In the genomic region with DNA sequence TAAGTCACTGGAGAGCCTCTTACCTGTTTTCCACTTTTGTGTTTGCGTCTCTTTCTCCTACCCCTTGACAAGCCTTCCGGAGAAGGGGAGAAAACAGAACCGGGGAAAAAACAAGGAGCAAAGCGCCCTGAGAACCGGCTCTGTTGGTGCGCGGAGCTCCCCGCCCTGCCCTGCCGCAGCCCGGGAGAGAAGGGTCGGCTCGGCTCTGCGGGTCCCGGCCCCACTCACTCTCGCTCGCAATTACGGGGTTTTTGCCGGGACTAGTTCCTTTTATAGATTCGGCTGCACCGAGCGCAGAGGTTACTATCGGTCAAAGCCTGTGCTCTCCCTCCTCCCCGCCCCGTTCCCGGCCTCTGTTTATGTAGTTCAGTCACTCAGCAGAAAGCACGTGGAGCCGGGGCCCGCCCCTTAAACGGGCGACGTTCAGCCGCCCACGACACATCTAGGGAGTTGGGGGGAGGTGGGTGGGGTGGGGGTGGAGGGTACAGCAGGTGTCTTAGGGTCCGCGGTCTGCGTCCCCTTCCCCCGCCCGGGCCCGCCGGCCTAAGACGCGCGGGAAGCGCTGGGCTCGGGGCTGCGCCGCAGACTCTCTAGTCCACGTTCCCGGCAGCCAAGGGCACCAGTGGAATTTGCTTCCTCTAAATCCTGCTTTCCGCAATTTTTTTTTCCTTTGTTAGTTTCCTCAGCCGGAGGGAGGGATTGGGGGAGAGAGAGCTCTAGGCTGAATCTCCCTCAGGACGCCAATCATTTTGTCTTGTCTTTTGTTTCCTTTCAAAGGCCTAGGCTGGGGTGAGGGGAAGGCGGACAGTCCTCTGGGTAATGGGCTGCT, we compare ENCODE assay signal across 8 cellular contexts. TPM values are rescaled to one million over a fixed set of nuclear protein-coding genes. Genes with fewer than 3 reads are reported as not detected.
DNase-seq lines count a peak whose midpoint lies in the region; ATAC-seq and TF ChIP-seq lines count a peak whose summit lies in the region.

A gene with protein sequence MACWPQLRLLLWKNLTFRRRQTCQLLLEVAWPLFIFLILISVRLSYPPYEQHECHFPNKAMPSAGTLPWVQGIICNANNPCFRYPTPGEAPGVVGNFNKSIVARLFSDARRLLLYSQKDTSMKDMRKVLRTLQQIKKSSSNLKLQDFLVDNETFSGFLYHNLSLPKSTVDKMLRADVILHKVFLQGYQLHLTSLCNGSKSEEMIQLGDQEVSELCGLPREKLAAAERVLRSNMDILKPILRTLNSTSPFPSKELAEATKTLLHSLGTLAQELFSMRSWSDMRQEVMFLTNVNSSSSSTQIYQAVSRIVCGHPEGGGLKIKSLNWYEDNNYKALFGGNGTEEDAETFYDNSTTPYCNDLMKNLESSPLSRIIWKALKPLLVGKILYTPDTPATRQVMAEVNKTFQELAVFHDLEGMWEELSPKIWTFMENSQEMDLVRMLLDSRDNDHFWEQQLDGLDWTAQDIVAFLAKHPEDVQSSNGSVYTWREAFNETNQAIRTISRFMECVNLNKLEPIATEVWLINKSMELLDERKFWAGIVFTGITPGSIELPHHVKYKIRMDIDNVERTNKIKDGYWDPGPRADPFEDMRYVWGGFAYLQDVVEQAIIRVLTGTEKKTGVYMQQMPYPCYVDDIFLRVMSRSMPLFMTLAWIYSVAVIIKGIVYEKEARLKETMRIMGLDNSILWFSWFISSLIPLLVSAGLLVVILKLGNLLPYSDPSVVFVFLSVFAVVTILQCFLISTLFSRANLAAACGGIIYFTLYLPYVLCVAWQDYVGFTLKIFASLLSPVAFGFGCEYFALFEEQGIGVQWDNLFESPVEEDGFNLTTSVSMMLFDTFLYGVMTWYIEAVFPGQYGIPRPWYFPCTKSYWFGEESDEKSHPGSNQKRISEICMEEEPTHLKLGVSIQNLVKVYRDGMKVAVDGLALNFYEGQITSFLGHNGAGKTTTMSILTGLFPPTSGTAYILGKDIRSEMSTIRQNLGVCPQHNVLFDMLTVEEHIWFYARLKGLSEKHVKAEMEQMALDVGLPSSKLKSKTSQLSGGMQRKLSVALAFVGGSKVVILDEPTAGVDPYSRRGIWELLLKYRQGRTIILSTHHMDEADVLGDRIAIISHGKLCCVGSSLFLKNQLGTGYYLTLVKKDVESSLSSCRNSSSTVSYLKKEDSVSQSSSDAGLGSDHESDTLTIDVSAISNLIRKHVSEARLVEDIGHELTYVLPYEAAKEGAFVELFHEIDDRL (N-terminal part only) (minus strand): TSS at position 244 of the 829 bp plus-strand sequence. CDS start 24,476 bp downstream, outside the sequence.

- no peak within 1 kb of the TSS for H2BK12ac ChIP-seq in H9 (ENCODE audit: insufficient read length, low read depth, low read length)

- H4K91ac ChIP-seq in H9 (ENCODE audit: insufficient read length, low read depth, low read length), result no peak within 1 kb of the TSS

- H4K8ac ChIP-seq in H9 (replicated peaks; ENCODE audit: insufficient read length, low read depth, low read length), result no peak within 1 kb of the TSS

- no CpG with 5 or more reads among the region's 53 CpGs for WGBS in H9 (ENCODE audit: extremely low coverage, insufficient read length, low lambda C conversion rate)

- peak within 1 kb of the TSS; percentile 86 to 95 (median 90) for H3K4me3 Mint-ChIP-seq in CD8-positive, alpha-beta memory T cell
- peak within 1 kb of the TSS; percentile 92 to 97 for H3K4me3 Mint-ChIP-seq in H9

- H2AFZ ChIP-seq in H9 (ENCODE audit: low read length), result peak within 1 kb of the TSS; percentile 94

- no peak within 1 kb of the TSS for H4K5ac ChIP-seq in H9 (ENCODE audit: insufficient read length, low read depth, low read length)

- peak within 1 kb of the TSS; percentile 97 for H3K4me2 ChIP-seq in H9 (ENCODE audit: insufficient read depth, insufficient read length, low read length)

- peak within 1 kb of the TSS; percentile 84 for H3K18ac ChIP-seq in H9 (ENCODE audit: insufficient read length, low read depth, low read length)

- no peak for TF ChIP-seq CTCF in H9 (conservative IDR thresholded peaks at IDR 0.05)

- H3K4ac ChIP-seq in H9 (ENCODE audit: low read depth, low read length), result no peak within 1 kb of the TSS; the same call in 1 of the 2 replicates

- no peaks in the 10 kb centered on the region for H3K36me3 ChIP-seq in CD8-positive, alpha-beta memory T cell (ENCODE audit: insufficient read depth, low read length)

- no peak within 1 kb of the TSS for H2BK15ac ChIP-seq in H9 (ENCODE audit: low read depth, low read length)

- H3K4me3 ChIP-seq in CD8-positive, alpha-beta memory T cell (ENCODE audit: low read length), result peak within 1 kb of the TSS; percentile 78

- H3K4me1 Mint-ChIP-seq in CD8-positive, alpha-beta memory T cell, result peaks cover 12 to 30% (median 23%) of the 10 kb centered on the region in 3 donors
- H3K4me1 Mint-ChIP-seq in H9, result peaks cover 25 to 27% of the 10 kb centered on the region in 2 experiments

- H3K9me3 Mint-ChIP-seq in CD8-positive, alpha-beta memory T cell, result no peaks in the 10 kb centered on the region
- no peaks in the 10 kb centered on the region for H3K9me3 Mint-ChIP-seq in H9

- CTCF ChIA-PET in CD8-positive, alpha-beta memory T cell (lab: Charles Lee), result interaction anchor here (1.8 to 1.9 kb wide), 2 partner anchors 27 to 194 kb away, joined by 4 to 5 read pairs; no protein-coding TSS in a partner anchor

- H3K79me1 ChIP-seq in H9 (ENCODE audit: insufficient read depth, low read depth, low read length, poor library complexity, severe bottlenecking), result no peaks in the 10 kb centered on the region

- no peak within 1 kb of the TSS for H3K56ac ChIP-seq in H9 (ENCODE audit: insufficient read length, low read depth, low read length)

- POLR2A ChIA-PET in CD8-positive, alpha-beta memory T cell (lab: Charles Lee), result no interaction called here

- no peaks in the 10 kb centered on the region for H3K79me2 ChIP-seq in H9 (ENCODE audit: insufficient read depth, low read length)

- H3K27me3 ChIP-seq in CD8-positive, alpha-beta memory T cell (ENCODE audit: insufficient read depth, low read length, poor library complexity, severe bottlenecking), result peaks cover 3% of the 10 kb centered on the region
- H3K27me3 ChIP-seq in H9 (ENCODE audit: insufficient read depth, low read length), result no peaks in the 10 kb centered on the region; the same call in 1 of the 2 replicates

- no peaks in the 10 kb centered on the region for H4K20me1 ChIP-seq in H9 (ENCODE audit: control insufficient read depth, insufficient read depth, insufficient read length)

- H3K27ac ChIP-seq in CD8-positive, alpha-beta memory T cell (ENCODE audit: low read depth, low read length), result no peak within 1 kb of the TSS
- H3K27ac ChIP-seq in H9 (ENCODE audit: insufficient read length, low read depth, low read length), result no peak within 1 kb of the TSS

- no peak within 1 kb of the TSS for H3K23ac ChIP-seq in H9 (ENCODE audit: insufficient read length, low read depth, low read length)

- no peak within 1 kb of the TSS for H2BK5ac ChIP-seq in H9 (ENCODE audit: insufficient read length, low read length)

- H3K4me1 ChIP-seq in CD8-positive, alpha-beta memory T cell (ENCODE audit: insufficient read depth, low read length), result no peaks in the 10 kb centered on the region
- H3K4me1 ChIP-seq in H9 (ENCODE audit: insufficient read depth, low read length), result no peaks in the 10 kb centered on the region; the same call in none of the 2 replicates

- H3K23me2 ChIP-seq in H9 (ENCODE audit: insufficient read length, low read depth, low read length, poor library complexity, severe bottlenecking), result peaks cover 16% of the 10 kb centered on the region

- intact Hi-C loops in left colon (cut with DNase I, micrococcal nuclease), result loop anchor here (2.0 to 10.0 kb wide), 3 partner anchors 67 to 229 kb away; no protein-coding TSS in a partner anchor

- H3T11ph ChIP-seq in H9 (ENCODE audit: low read length), result no peak within 1 kb of the TSS

- peaks cover 27 to 36% of the 10 kb centered on the region in 2 donors for H3K27me3 Mint-ChIP-seq in CD8-positive, alpha-beta memory T cell
- H3K27me3 Mint-ChIP-seq in H9 (ENCODE audit: low read depth), result peaks cover 10% of the 10 kb centered on the region

- peak; percentile 79 for ATAC-seq in left colon
- no peak for ATAC-seq in GM19324 (IDR thresholded peaks at IDR 0.05; ENCODE audit: low FRiP score, unreplicated experiment)

- no peak within 1 kb of the TSS for H2BK20ac ChIP-seq in H9 (ENCODE audit: low read depth, low read length, poor library complexity, severe bottlenecking)

- H3K9ac ChIP-seq in H9 (ENCODE audit: extremely low read depth, insufficient read length, low read length), result peak within 1 kb of the TSS; percentile 50

- peaks cover 0 to 1% (median 0%) of the 10 kb centered on the region in 3 donors for H3K36me3 Mint-ChIP-seq in CD8-positive, alpha-beta memory T cell
- H3K36me3 Mint-ChIP-seq in H9 (ENCODE audit: insufficient read depth in 1 of 3, low read depth in 3 of 3), result no peaks in the 10 kb centered on the region

- peak; percentile 39 to 72 (median 62) for DNase-seq in CD8-positive, alpha-beta memory T cell
- peak; percentile 82 for DNase-seq in H9
- peak; percentile 70 for DNase-seq in NCI-H2171 treated with DMSO at 0.1 percent for 48 hours (lab: John Stamatoyannopoulos, UW)
- peak; percentile 26 to 62 for DNase-seq in activated CD4-positive, alpha-beta T cell treated with anti-CD3 and anti-CD28 coated beads, Interleukin-2, amount 50 U/mL, for 24 hours (ENCODE audit: low read depth in 1 of 2, low spot score in 1 of 2)
- peak; percentile 66 for DNase-seq in dedifferentiated amniotic fluid mesenchymal stem cell (ENCODE audit: extremely low spot score)
- DNase-seq in left colon, result peak; percentile 95 to 96
- peak; percentile 38 to 83 (median 49) for DNase-seq in stimulated activated CD4-positive, alpha-beta T cell treated with anti-CD3 and anti-CD28 coated beads, Interleukin-1b, Interleukin-23, amount 100 ng/mL, for 24 hours (ENCODE audit: low read depth in 4 of 4, low spot score in 1 of 4)

- H3K14ac ChIP-seq in H9 (ENCODE audit: insufficient read depth, low read length), result peak within 1 kb of the TSS; percentile 96

- H2BK120ac ChIP-seq in H9 (ENCODE audit: low read depth, low read length, poor library complexity, severe bottlenecking), result no peak within 1 kb of the TSS

- no peaks in the 10 kb centered on the region for H3K9me3 ChIP-seq in CD8-positive, alpha-beta memory T cell (ENCODE audit: low read length)
- H3K9me3 ChIP-seq in H9 (ENCODE audit: control insufficient read depth, low read depth, low read length), result no peaks in the 10 kb centered on the region

- no peak within 1 kb of the TSS for H2AK5ac ChIP-seq in H9 (ENCODE audit: insufficient read length, low read length)

- H3K27ac Mint-ChIP-seq in CD8-positive, alpha-beta memory T cell, result peak within 1 kb of the TSS; percentile 31 to 93 (median 82)
- peak within 1 kb of the TSS; percentile 92 to 99 (median 94) for H3K27ac Mint-ChIP-seq in H9

RNA-seq across cellular contexts. Expression of the gene that starts here (rescaled TPM):
- under 1 TPM; 0.83 to 0.89 TPM for total RNA-seq in CD8-positive, alpha-beta memory T cell
- polyA plus RNA-seq in CD8-positive, alpha-beta memory T cell, result not detected
- total RNA-seq in H9 (2021), result 16.2 and 16.6 TPM in 2 replicates
- 10 to 100 TPM; 11.8 to 44.5 TPM for total RNA-seq in left colon

Comparison
In these comparisons a context has a peak if more than half of its experiments do, and no peak if none do; other contexts are left out.
1. Peak in DNase-seq and H3K4me3 ChIP-seq in CD8-positive, alpha-beta memory T cell; RNA of the gene not detected or under 1 TPM.
2. DNase-seq: peak in every context shown above with its lines; median percentile 96 in left colon; 82 in H9; 70 in NCI-H2171 treated with DMSO at 0.1 percent for 48 hours; 66 in dedifferentiated amniotic fluid mesenchymal stem cell; 62 in CD8-positive, alpha-beta memory T cell; 49 in stimulated activated CD4-positive, alpha-beta T cell treated with anti-CD3 and anti-CD28 coated beads, Interleukin-1b, Interleukin-23, amount 100 ng/mL, for 24 hours; 44 in activated CD4-positive, alpha-beta T cell treated with anti-CD3 and anti-CD28 coated beads, Interleukin-2, amount 50 U/mL, for 24 hours.